ENCODE assay signal across 9 cellular contexts in genomic region chr20:62496525-62497218, GRCh38. TPM values are rescaled to one million over a fixed set of nuclear protein-coding genes. Genes with fewer than 3 reads are reported as not detected.
A peak's percentile ranks its signal among the peaks of the same experiment; 100 is the strongest.
DNase-seq lines count a peak whose midpoint lies in the region; ATAC-seq, FAIRE-seq and TF ChIP-seq lines count a peak whose summit lies in the region.
"Had no signal": no experiment of that assay in that cellular context is flagged by ENCODE, and none has a peak within 500 bp of the region (broad histone marks: within the 10 kb centered on the region; RNA-seq: fewer than 3 reads in every experiment).

No MANE protein-coding gene starts in this region.

- TF ChIP-seq CTCF in Peyer's patch (IDR thresholded peaks at IDR 0.05) (peak in 5 of 6 experiments; percentile 38 to 64 (median 59)), epithelial cell of proximal tubule (conservative IDR thresholded peaks at IDR 0.05; ENCODE audit: low read depth, low read length) (peak; percentile 59)

- no peak for ATAC-seq in HG02884 (IDR thresholded peaks at IDR 0.05; ENCODE audit: unreplicated experiment)
- no peak for ATAC-seq in GM18505 (IDR thresholded peaks at IDR 0.05; ENCODE audit: unreplicated experiment)
- ATAC-seq in GM18517 (IDR thresholded peaks at IDR 0.05; ENCODE audit: unreplicated experiment) = no peak

- FAIRE-seq in small intestine (lab: Jason Lieb, UNC) = no peak

- H3K27ac ChIP-seq in Peyer's patch = no peak overlapping the region
- H3K27ac ChIP-seq in small intestine (ENCODE audit: low read depth in 1 of 2, low read length in 1 of 2) = no peak overlapping the region

- H3K4me1 ChIP-seq in Peyer's patch (peaks cover 0 to 21% (median 0%) of the 10 kb centered on the region in 4 donors), small intestine (ENCODE audit: control insufficient read depth in 2 of 2, insufficient read depth in 1 of 2, low read depth in 1 of 2, low read length in 1 of 2) (peaks cover 0 to 2% of the 10 kb centered on the region in 2 donors)

- H3K9me3 ChIP-seq in Peyer's patch (no peaks in the 10 kb centered on the region), small intestine (ENCODE audit: control insufficient read depth, low read depth) (no peaks in the 10 kb centered on the region)

- no peak overlapping the region for H3K4me3 ChIP-seq in Peyer's patch
- H3K4me3 ChIP-seq in epithelial cell of proximal tubule (ENCODE audit: low read depth, low read length) = no peak overlapping the region
- H3K4me3 ChIP-seq in small intestine (ENCODE audit: low read depth in 1 of 2, low read length in 2 of 2) = no peak overlapping the region

- WGBS in small intestine, 3 donors = 6 to 24% (median 15%) methylated on average over 33 to 37 of the region's 37 CpGs

- H3K36me3 ChIP-seq in Peyer's patch (no peaks in the 10 kb centered on the region), small intestine (ENCODE audit: control insufficient read depth in 2 of 2, insufficient read depth in 2 of 2, low read length in 2 of 2) (no peaks in the 10 kb centered on the region)

- peak; percentile 44 to 62 for DNase-seq in SHP77 (lab: John Stamatoyannopoulos, UW)
- no peak for DNase-seq in SHP77 treated with DMSO at 0.1 percent for 48 hours (lab: John Stamatoyannopoulos, UW)
- DNase-seq in Peyer's patch = peak in 1 of 3 donors; percentile 25
- DNase-seq in epithelial cell of proximal tubule (ENCODE audit: low read depth) = no peak
- DNase-seq in small intestine = peak; percentile 18

- H3K27me3 ChIP-seq in Peyer's patch (no peaks in the 10 kb centered on the region), small intestine (ENCODE audit: control insufficient read depth in 2 of 2, insufficient read depth in 2 of 2, low read length in 2 of 2) (no peaks in the 10 kb centered on the region)

- TF ChIP-seq POLR2A in Peyer's patch (IDR thresholded peaks at IDR 0.05) (no peak), GM18505 (IDR thresholded peaks at IDR 0.05; ENCODE audit: borderline replicate concordance, extremely low read depth, insufficient read depth, insufficient read length) (no peak)

RNA-seq across cellular contexts. Expression of gene GATA5, which starts 20.9 kb away (rescaled TPM):
- total RNA-seq in Peyer's patch = 10 to 100 TPM in 3 of 4 donors, 1 to 10 TPM in 1; 1.7 to 48.3 (median 39.5) TPM
- total RNA-seq in epithelial cell of proximal tubule = not detected in 2 replicates
- polyA plus RNA-seq in small intestine = 10 to 100 TPM; 11.9 to 35.1 (median 34.2) TPM
- total RNA-seq: lung microvascular endothelial cell had no signal

Comparison
In these comparisons a context has a peak if more than half of its experiments do, and no peak if none do; other contexts are left out.
1. DNase-seq: peak in SHP77 (2 of 2) and small intestine (single experiment); none in SHP77 treated with DMSO at 0.1 percent for 48 hours (single experiment) and epithelial cell of proximal tubule (single experiment).